ENCODE assay signal across 8 cellular contexts in the genomic region with DNA sequence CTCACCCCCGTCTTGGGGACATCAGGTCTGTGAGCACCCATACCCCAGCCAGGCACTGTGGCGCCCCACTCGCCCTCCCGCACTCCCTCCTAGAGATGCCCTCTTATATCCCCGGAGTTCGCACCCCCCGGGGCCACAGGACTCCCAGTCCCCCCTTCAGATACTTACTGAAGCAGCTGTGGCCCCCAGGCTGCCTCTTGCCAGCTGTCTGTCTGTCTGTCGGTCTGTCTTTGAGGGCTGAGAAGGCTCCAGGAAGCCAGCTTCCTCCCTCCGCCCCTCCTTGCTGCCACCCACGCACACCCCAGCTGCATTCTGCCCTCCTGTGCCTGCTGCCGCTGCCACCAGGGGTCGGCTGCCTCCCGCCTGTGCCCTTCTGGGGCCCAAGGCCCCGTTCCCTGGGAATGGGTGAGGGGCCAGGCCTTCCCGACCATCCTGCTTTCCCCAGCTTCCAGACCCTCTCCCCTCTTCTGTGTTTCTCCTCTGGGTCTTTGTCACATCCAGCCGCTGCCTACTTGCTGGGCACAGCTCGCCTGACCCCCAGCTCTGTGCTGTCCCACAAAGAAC. TPM values are rescaled to one million over a fixed set of nuclear protein-coding genes. Genes with fewer than 3 reads are reported as not detected.
A peak's percentile ranks its signal among the peaks of the same experiment; 100 is the strongest.
DNase-seq lines count a peak whose midpoint lies in the region; ATAC-seq and TF ChIP-seq lines count a peak whose summit lies in the region.

A gene (minus strand): TSS at position 226 of the 564 bp plus-strand sequence. CDS start 1,200 bp downstream, outside the sequence.

- H4K20me1 ChIP-seq in SU-DHL-6 (ENCODE audit: low read depth, low read length), result no peaks in the 10 kb centered on the region

- H3K4me1 ChIP-seq in upper lobe of right lung, result peaks cover 11% of the 10 kb centered on the region

- H3K4me3 ChIP-seq in SU-DHL-6 (ENCODE audit: insufficient read depth, low read length, poor library complexity, severe bottlenecking), result peak within 1 kb of the TSS; percentile 52
- H3K4me3 ChIP-seq in upper lobe of right lung, result peak within 1 kb of the TSS; percentile 46

- no peaks in the 10 kb centered on the region for H3K36me3 Mint-ChIP-seq in HFFc6 (ENCODE audit: low read depth)
- H3K36me3 Mint-ChIP-seq in activated naive CD4-positive, alpha-beta T cell treated with anti-CD3 and anti-CD28 coated beads for 36 hours (ENCODE audit: low read depth), result peaks cover 35% of the 10 kb centered on the region
- H3K36me3 Mint-ChIP-seq in natural killer cell treated with Interleukin-12 subunit alpha and Interleukin-12 subunit beta and Interleukin-15 and Interleukin-18, amount 100 ng/mL, for 72 hours, result peaks cover 14% of the 10 kb centered on the region

- H3K9ac ChIP-seq in SU-DHL-6 (ENCODE audit: low read length), result peak within 1 kb of the TSS; percentile 76

- peak within 1 kb of the TSS; percentile 66 for H3K4me2 ChIP-seq in SU-DHL-6 (ENCODE audit: low read depth, low read length, poor library complexity, severe bottlenecking)

- peaks cover 27% of the 10 kb centered on the region for H3K27me3 Mint-ChIP-seq in HFFc6 (ENCODE audit: insufficient read depth)
- H3K27me3 Mint-ChIP-seq in activated naive CD4-positive, alpha-beta T cell treated with anti-CD3 and anti-CD28 coated beads for 36 hours (ENCODE audit: low read depth), result no peaks in the 10 kb centered on the region
- no peaks in the 10 kb centered on the region for H3K27me3 Mint-ChIP-seq in natural killer cell treated with Interleukin-12 subunit alpha and Interleukin-12 subunit beta and Interleukin-15 and Interleukin-18, amount 100 ng/mL, for 72 hours

- peaks cover 10% of the 10 kb centered on the region; the same call in 1 of the 2 replicates for H3K79me2 ChIP-seq in SU-DHL-6 (ENCODE audit: insufficient read depth, low read length)

- peak; percentile 80 to 86 for ATAC-seq in natural killer cell treated with Interleukin-12 subunit alpha and Interleukin-12 subunit beta and Interleukin-15 and Interleukin-18, amount 100 ng/mL, for 72 hours
- ATAC-seq in upper lobe of right lung, result peak; percentile 73
- ATAC-seq in GM18520 (IDR thresholded peaks at IDR 0.05; ENCODE audit: unreplicated experiment), result no peak

- H3K9me3 Mint-ChIP-seq in HFFc6, result no peaks in the 10 kb centered on the region
- no peaks in the 10 kb centered on the region for H3K9me3 Mint-ChIP-seq in activated naive CD4-positive, alpha-beta T cell treated with anti-CD3 and anti-CD28 coated beads for 36 hours
- no peaks in the 10 kb centered on the region for H3K9me3 Mint-ChIP-seq in natural killer cell treated with Interleukin-12 subunit alpha and Interleukin-12 subunit beta and Interleukin-15 and Interleukin-18, amount 100 ng/mL, for 72 hours

- no peaks in the 10 kb centered on the region; the same call in 1 of the 2 replicates for H3F3A ChIP-seq in SU-DHL-6 (ENCODE audit: insufficient read depth)

- H3K4me1 Mint-ChIP-seq in HFFc6 (ENCODE audit: low read depth), result peaks cover under 1% of the 10 kb centered on the region; the same call in 1 of the 2 replicates
- H3K4me1 Mint-ChIP-seq in activated naive CD4-positive, alpha-beta T cell treated with anti-CD3 and anti-CD28 coated beads for 36 hours (ENCODE audit: low read depth), result peaks cover 80% of the 10 kb centered on the region
- peaks cover 57 to 66% of the 10 kb centered on the region in 2 donors for H3K4me1 Mint-ChIP-seq in natural killer cell treated with Interleukin-12 subunit alpha and Interleukin-12 subunit beta and Interleukin-15 and Interleukin-18, amount 100 ng/mL, for 72 hours (ENCODE audit: low read depth in 2 of 2)

- H3K27ac ChIP-seq in SU-DHL-6 (ENCODE audit: low read depth, low read length), result peak within 1 kb of the TSS; percentile 87
- peak within 1 kb of the TSS; percentile 80 for H3K27ac ChIP-seq in upper lobe of right lung

- H3K9me3 ChIP-seq in SU-DHL-6 (ENCODE audit: insufficient read depth, low read length) (no peaks in the 10 kb centered on the region), upper lobe of right lung (no peaks in the 10 kb centered on the region)

- CTCF ChIA-PET in activated naive CD4-positive, alpha-beta T cell treated with anti-CD3 and anti-CD28 coated beads for 36 hours (lab: Charles Lee), result interaction anchor here (0.9 to 2.3 kb wide), 16 partner anchors 14 to 559 kb away, joined by 3 to 14 read pairs (median 5); a partner anchor contains a TSS

- peak within 1 kb of the TSS; percentile 16 for H2AFZ ChIP-seq in SU-DHL-6 (ENCODE audit: low read depth, low read length, severe bottlenecking)

- no peak within 1 kb of the TSS for H3K27ac Mint-ChIP-seq in HFFc6
- H3K27ac Mint-ChIP-seq in activated naive CD4-positive, alpha-beta T cell treated with anti-CD3 and anti-CD28 coated beads for 36 hours, result peak within 1 kb of the TSS; percentile 100
- peak within 1 kb of the TSS; percentile 95 to 98 for H3K27ac Mint-ChIP-seq in natural killer cell treated with Interleukin-12 subunit alpha and Interleukin-12 subunit beta and Interleukin-15 and Interleukin-18, amount 100 ng/mL, for 72 hours

- TF ChIP-seq CTCF in HFFc6 (IDR thresholded peaks at IDR 0.05) (peak; percentile 19; the same call in 1 of the 2 replicates), SU-DHL-6 (IDR thresholded peaks at IDR 0.05; ENCODE audit: insufficient read depth, low read length, poor library complexity, severe bottlenecking) (peak; percentile 67), upper lobe of right lung (IDR thresholded peaks at IDR 0.05) (peak; percentile 37)

- H3K27me3 ChIP-seq in SU-DHL-6 (ENCODE audit: low read length) (no peaks in the 10 kb centered on the region), upper lobe of right lung (no peaks in the 10 kb centered on the region)

- H3K9me2 ChIP-seq in SU-DHL-6 (replicated peaks; ENCODE audit: insufficient read depth, low read length), result no peaks in the 10 kb centered on the region

- no peak within 1 kb of the TSS for H3K4me3 Mint-ChIP-seq in HFFc6
- H3K4me3 Mint-ChIP-seq in activated naive CD4-positive, alpha-beta T cell treated with anti-CD3 and anti-CD28 coated beads for 36 hours, result peak within 1 kb of the TSS; percentile 99
- peak within 1 kb of the TSS; percentile 99 for H3K4me3 Mint-ChIP-seq in natural killer cell treated with Interleukin-12 subunit alpha and Interleukin-12 subunit beta and Interleukin-15 and Interleukin-18, amount 100 ng/mL, for 72 hours

- DNase-seq in Daoy (ENCODE audit: low read depth), result peak; percentile 55
- DNase-seq in HFFc6, result no peak
- peak; percentile 96 for DNase-seq in activated naive CD4-positive, alpha-beta T cell treated with anti-CD3 and anti-CD28 coated beads for 36 hours
- peak; percentile 91 for DNase-seq in natural killer cell treated with Interleukin-12 subunit alpha and Interleukin-12 subunit beta and Interleukin-15 and Interleukin-18, amount 100 ng/mL, for 72 hours (ENCODE audit: low spot score)
- DNase-seq in upper lobe of right lung, result peak; percentile 84
- DNase-seq in NCI-H2196 treated with DMSO at 0.1 percent for 48 hours (lab: John Stamatoyannopoulos, UW; ENCODE audit: unreplicated experiment), result no peak

- intact Hi-C loops in activated naive CD4-positive, alpha-beta T cell treated with anti-CD3 and anti-CD28 coated beads for 36 hours (cut with micrococcal nuclease), result loop anchor here (1.0 to 5.0 kb wide), 3 partner anchors 17 to 647 kb away; a partner anchor contains a TSS
- intact Hi-C loops in upper lobe of right lung (cut with DNase I), result no loop called here

- H3K36me3 ChIP-seq in SU-DHL-6 (ENCODE audit: low read length) (no peaks in the 10 kb centered on the region), upper lobe of right lung (no peaks in the 10 kb centered on the region)

RNA-seq across cellular contexts. Expression of the gene that starts here (rescaled TPM):
- 1.3 and 1.5 TPM in 2 replicates for total RNA-seq in Daoy (2014; rRNA removed; shearing (Covaris generic))
- total RNA-seq in HFFc6 (2021; fragmentation: NEBNext Ultra II Directional; extraction: Animal tissue kit (Norgen Biotek cat#: 25700)), result not detected
- 100 to 1,000 TPM; 112 to 119 TPM for total RNA-seq in activated naive CD4-positive, alpha-beta T cell treated with anti-CD3 and anti-CD28 coated beads for 36 hours
- total RNA-seq in natural killer cell treated with Interleukin-12 subunit alpha and Interleukin-12 subunit beta and Interleukin-15 and Interleukin-18, amount 100 ng/mL, for 72 hours, result 100 to 1,000 TPM; 227 to 312 TPM
- total RNA-seq in upper lobe of right lung, result 7.3 TPM

Comparison
In these comparisons a context has a peak if more than half of its experiments do, and no peak if none do; other contexts are left out.
1. RNA of the gene that starts here (total RNA-seq): 227 to 312 TPM in natural killer cell treated with Interleukin-12 subunit alpha and Interleukin-12 subunit beta and Interleukin-15 and Interleukin-18, amount 100 ng/mL, for 72 hours and 112 to 119 TPM in activated naive CD4-positive, alpha-beta T cell treated with anti-CD3 and anti-CD28 coated beads for 36 hours; 7.3 TPM in upper lobe of right lung (single experiment), 1.3 to 1.5 TPM in Daoy and not detected in HFFc6; every median in the first group is over 10 times any median in the second.
2. DNase-seq: peak in Daoy (single experiment), activated naive CD4-positive, alpha-beta T cell treated with anti-CD3 and anti-CD28 coated beads for 36 hours (single experiment), natural killer cell treated with Interleukin-12 subunit alpha and Interleukin-12 subunit beta and Interleukin-15 and Interleukin-18, amount 100 ng/mL, for 72 hours (single experiment) and upper lobe of right lung (single experiment); none in HFFc6 (single experiment) and NCI-H2196 treated with DMSO at 0.1 percent for 48 hours (single experiment).
3. Peak in every context shown above with its lines, with median percentiles within 50 percentile points of each other: CTCF ChIP-seq.